Comparison of ENCODE assay signal across 17 cellular contexts in genomic region chr15:39792954-39793353, GRCh38.
"Had no signal": no experiment of that assay in that cellular context is flagged by ENCODE, and none has a peak within 500 bp of the region (broad histone marks: within the 10 kb centered on the region; RNA-seq: fewer than 3 reads in every experiment).

No MANE protein-coding gene starts in this region.

- H3K4me3 ChIP-seq: esophagus squamous epithelium, lung, stomach, testis, upper lobe of left lung had no signal

- H3K4me1 ChIP-seq: testis had no signal

- H3K27ac Mint-ChIP-seq: activated CD4-positive, alpha-beta memory T cell treated with anti-CD3 and anti-CD28 coated beads for 36 hours; activated CD4-positive, alpha-beta T cell treated with anti-CD3 and anti-CD28 coated beads for 36 hours; activated T-cell treated with anti-CD3 and anti-CD28 coated beads, Interleukin-2, amount 50 U/mL, for 24 hours; immature natural killer cell had no signal

- ATAC-seq: activated CD4-positive, alpha-beta T cell treated with anti-CD3 and anti-CD28 coated beads for 36 hours had no signal

- H3K27ac ChIP-seq: testis, upper lobe of left lung, VCaP had no signal

- H3K9me3 Mint-ChIP-seq: activated CD4-positive, alpha-beta memory T cell treated with anti-CD3 and anti-CD28 coated beads for 36 hours; activated T-cell treated with anti-CD3 and anti-CD28 coated beads, Interleukin-2, amount 50 U/mL, for 24 hours; immature natural killer cell; neural crest cell had no signal

- H3K4me3 Mint-ChIP-seq: activated CD4-positive, alpha-beta memory T cell treated with anti-CD3 and anti-CD28 coated beads for 36 hours; activated CD4-positive, alpha-beta T cell treated with anti-CD3 and anti-CD28 coated beads for 36 hours; activated T-cell treated with anti-CD3 and anti-CD28 coated beads, Interleukin-2, amount 50 U/mL, for 24 hours; immature natural killer cell; neural crest cell had no signal

- H3K36me3 Mint-ChIP-seq: activated CD4-positive, alpha-beta memory T cell treated with anti-CD3 and anti-CD28 coated beads for 36 hours; immature natural killer cell had no signal

- DNase-seq: activated CD4-positive, alpha-beta memory T cell treated with anti-CD3 and anti-CD28 coated beads for 36 hours; activated CD4-positive, alpha-beta T cell treated with anti-CD3 and anti-CD28 coated beads for 36 hours; activated naive CD4-positive, alpha-beta T cell treated with anti-CD3 and anti-CD28 coated beads, Interleukin-2, amount 50 U/mL, for 16 hours; activated T-cell treated with anti-CD3 and anti-CD28 coated beads, Interleukin-2, amount 50 U/mL, for 24 hours; esophagus squamous epithelium; foreskin melanocyte; immature natural killer cell; left cardiac atrium; midbrain; stimulated activated CD4-positive, alpha-beta T cell treated with anti-CD3 and anti-CD28 coated beads, Interleukin-12 subunit alpha, Interleukin-12 subunit beta, amount 100 ng/mL, for 4 hours; stimulated activated CD4-positive, alpha-beta T cell treated with anti-CD3 and anti-CD28 coated beads, Interleukin-2, amount 100 ng/mL, for 24 hours; stomach; testis; upper lobe of left lung had no signal

- H3K27me3 ChIP-seq: esophagus squamous epithelium, testis, upper lobe of left lung had no signal

- H3K9me3 ChIP-seq: esophagus squamous epithelium, stomach, testis, upper lobe of left lung had no signal

- H3K36me3 ChIP-seq: esophagus squamous epithelium, stomach, upper lobe of left lung had no signal
